In the genomic region with DNA sequence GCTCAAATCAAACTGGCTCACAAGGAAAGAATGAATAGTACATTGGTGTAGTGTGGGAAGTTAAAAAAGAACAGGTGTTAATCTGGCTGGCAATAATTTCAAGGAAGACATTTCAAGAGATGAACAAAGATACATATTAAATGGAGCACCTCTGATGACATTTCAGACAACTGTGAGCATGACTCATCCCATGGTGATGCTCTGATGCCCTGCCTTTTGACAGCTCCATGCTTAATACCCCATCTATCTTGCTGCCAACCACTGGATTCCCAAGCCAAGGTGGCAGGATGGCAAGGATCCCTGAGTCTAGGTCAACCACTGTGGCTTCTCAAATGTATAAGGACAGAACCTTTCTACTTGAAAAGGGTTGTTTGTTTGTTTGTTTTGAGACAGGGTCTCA, we compare ENCODE assay signal across 32 cellular contexts. TPM values are rescaled to one million over a fixed set of nuclear protein-coding genes. Genes with fewer than 3 reads are reported as not detected.
DNase-seq lines count a peak whose midpoint lies in the region; ATAC-seq and TF ChIP-seq lines count a peak whose summit lies in the region.
"Had no signal": no experiment of that assay in that cellular context is flagged by ENCODE, and none has a peak within 500 bp of the region (broad histone marks: within the 10 kb centered on the region; RNA-seq: fewer than 3 reads in every experiment).

No MANE protein-coding gene starts in this region.

- H3K27ac ChIP-seq in CD4-positive, alpha-beta T cell (ENCODE audit: low read depth, low read length): no peak overlapping the region
- H3K27ac ChIP-seq in tibial nerve: no peak overlapping the region
- H3K27ac ChIP-seq: body of pancreas, KMS-11, left ventricle myocardium inferior, neural progenitor cell, pancreas, right atrium auricular region, SJCRH30, spleen, transverse colon had no signal

- H3K36me3 ChIP-seq in tibial nerve (no peaks in the 10 kb centered on the region), MG63 (no peaks in the 10 kb centered on the region)
- H3K36me3 ChIP-seq: BE2C, neural progenitor cell, pancreas, right atrium auricular region, SJCRH30, spleen, transverse colon had no signal

- no peak for TF ChIP-seq CTCF in CD4-positive, alpha-beta T cell (IDR thresholded peaks at IDR 0.05)
- TF ChIP-seq CTCF in tibial nerve (IDR thresholded peaks at IDR 0.05): no peak

- no peaks in the 10 kb centered on the region for H3K9me3 Mint-ChIP-seq in CD4-positive, alpha-beta T cell
- H3K9me3 Mint-ChIP-seq in central memory CD8-positive, alpha-beta T cell: peaks cover 5% of the 10 kb centered on the region
- H3K9me3 Mint-ChIP-seq: activated CD4-positive, alpha-beta T cell treated with anti-CD3 and anti-CD28 coated beads, Interleukin-2, amount 10 ng/mL, durations not matched to agents 7 days and 5 days; activated T-cell treated with anti-CD3 and anti-CD28 coated beads, Interleukin-2, amount 50 U/mL, for 72 hours; neural progenitor cell had no signal

- no peaks in the 10 kb centered on the region for H3K27me3 Mint-ChIP-seq in CD4-positive, alpha-beta T cell
- H3K27me3 Mint-ChIP-seq in central memory CD8-positive, alpha-beta T cell: peaks cover 9% of the 10 kb centered on the region

- peaks cover 57% of the 10 kb centered on the region for H3K4me1 Mint-ChIP-seq in CD4-positive, alpha-beta T cell (ENCODE audit: low read depth)
- peaks cover 42% of the 10 kb centered on the region for H3K4me1 Mint-ChIP-seq in central memory CD8-positive, alpha-beta T cell
- H3K4me1 Mint-ChIP-seq: neural progenitor cell had no signal

- POLR2A ChIA-PET in CD4-positive, alpha-beta T cell (lab: Charles Lee): interaction anchor here (3.8 kb wide), 1 partner anchor 48 kb away, joined by 45 read pairs; no protein-coding TSS in a partner anchor

- intact Hi-C loops in CD4-positive, alpha-beta T cell (cut with DNase I, micrococcal nuclease): no loop called here

- peak overlapping the region; percentile 95 for H3K27ac Mint-ChIP-seq in CD4-positive, alpha-beta T cell
- peak overlapping the region; percentile 64 for H3K27ac Mint-ChIP-seq in central memory CD8-positive, alpha-beta T cell (ENCODE audit: low read depth)
- H3K27ac Mint-ChIP-seq: activated T-cell treated with anti-CD3 and anti-CD28 coated beads, Interleukin-2, amount 50 U/mL, for 72 hours; neural progenitor cell had no signal

- no peaks in the 10 kb centered on the region for H3K9me3 ChIP-seq in CD4-positive, alpha-beta T cell (ENCODE audit: control insufficient read depth, low read length)
- H3K9me3 ChIP-seq in tibial nerve (no peaks in the 10 kb centered on the region), MG63 (no peaks in the 10 kb centered on the region)
- H3K9me3 ChIP-seq: BE2C, body of pancreas, left ventricle myocardium inferior, pancreas, right atrium auricular region, SJCRH30, spleen, transverse colon had no signal

- H3K27me3 ChIP-seq in CD4-positive, alpha-beta T cell (ENCODE audit: control insufficient read depth, insufficient read depth, low read length): no peaks in the 10 kb centered on the region
- H3K27me3 ChIP-seq in tibial nerve: no peaks in the 10 kb centered on the region
- H3K27me3 ChIP-seq in MG63: no peaks in the 10 kb centered on the region
- H3K27me3 ChIP-seq: BE2C, body of pancreas, neural progenitor cell, pancreas, right atrium auricular region, SJCRH30, transverse colon had no signal

- no peak for ATAC-seq in CD4-positive, alpha-beta T cell (ENCODE audit: poor library complexity)
- ATAC-seq in central memory CD8-positive, alpha-beta T cell (replicated peaks; ENCODE audit: extremely low read depth, poor library complexity, severe bottlenecking): no peak
- ATAC-seq: activated T-cell treated with anti-CD3 and anti-CD28 coated beads, Interleukin-2, amount 50 U/mL, for 72 hours; body of pancreas; esophagus mucosa; pancreas had no signal

- peak; percentile 44 for DNase-seq in A172 (ENCODE audit: low spot score)
- DNase-seq in CD4-positive, alpha-beta T cell: no peak
- peak; percentile 35 for DNase-seq in M059J (ENCODE audit: low read depth)
- no peak for DNase-seq in central memory CD8-positive, alpha-beta T cell (ENCODE audit: low spot score in 2 of 2)
- no peak for DNase-seq in inferior parietal cortex (ENCODE audit: extremely low spot score)
- no peak for DNase-seq in tibial nerve (ENCODE audit: low spot score in 2 of 2)
- DNase-seq in MG63: no peak
- DNase-seq in NCI-H2196 treated with DMSO at 0.1 percent for 48 hours (lab: John Stamatoyannopoulos, UW; ENCODE audit: unreplicated experiment): no peak
- DNase-seq: ACHN; activated CD4-positive, alpha-beta T cell treated with anti-CD3 and anti-CD28 coated beads, Interleukin-2, amount 10 ng/mL, durations not matched to agents 7 days and 5 days; activated T-cell treated with anti-CD3 and anti-CD28 coated beads, Interleukin-2, amount 50 U/mL, for 72 hours; BE2C; body of pancreas; Calu3; cerebellar nuclear complex; dermis blood vessel endothelial cell; islet precursor cell; left ventricle myocardium inferior; mesendoderm; NCI-H146; NCI-H446; pancreas; SJCRH30; spleen; T1000; transverse colon had no signal

- CTCF ChIA-PET in CD4-positive, alpha-beta T cell (lab: Charles Lee): interaction anchor here (1.0 to 7.5 kb wide), 4 partner anchors 11 to 48 kb away, joined by 3 to 145 read pairs (median 34); no protein-coding TSS in a partner anchor

- H3K4me3 ChIP-seq in tibial nerve (no peak overlapping the region), MG63 (no peak overlapping the region)
- H3K4me3 ChIP-seq: body of pancreas, left ventricle myocardium inferior, neural progenitor cell, pancreas, right atrium auricular region, SJCRH30, spleen, transverse colon had no signal

- no peak for TF ChIP-seq POLR2A in tibial nerve (IDR thresholded peaks at IDR 0.05)

- H3K4me1 ChIP-seq in tibial nerve: peaks cover 0 to 11% (median 4%) of the 10 kb centered on the region in 4 donors
- H3K4me1 ChIP-seq: BE2C, body of pancreas, neural progenitor cell, pancreas, SJCRH30 had no signal

- H3K4me3 Mint-ChIP-seq in CD4-positive, alpha-beta T cell: no peak overlapping the region
- H3K4me3 Mint-ChIP-seq in central memory CD8-positive, alpha-beta T cell: no peak overlapping the region
- H3K4me3 Mint-ChIP-seq: activated CD4-positive, alpha-beta T cell treated with anti-CD3 and anti-CD28 coated beads, Interleukin-2, amount 10 ng/mL, durations not matched to agents 7 days and 5 days; neural progenitor cell had no signal

- H3K36me3 Mint-ChIP-seq in CD4-positive, alpha-beta T cell (ENCODE audit: low read depth): no peaks in the 10 kb centered on the region
- peaks cover 10% of the 10 kb centered on the region for H3K36me3 Mint-ChIP-seq in central memory CD8-positive, alpha-beta T cell (ENCODE audit: insufficient read depth)
- H3K36me3 Mint-ChIP-seq: neural progenitor cell had no signal

- no peak for TF ChIP-seq EP300 in tibial nerve (IDR thresholded peaks at IDR 0.05)

RNA-seq across cellular contexts. Expression of gene LRRC2, which starts 29.3 kb away (rescaled TPM):
- total RNA-seq in A172 (2014; rRNA removed; shearing (Covaris generic)): 0.07 TPM in 1 of 2 replicates, not detected in the other
- under 1 TPM; 0.59 to 0.91 TPM for total RNA-seq in CD4-positive, alpha-beta T cell
- 0.17 and 1.1 TPM in 2 replicates for total RNA-seq in M059J (2014; rRNA removed; shearing (Covaris generic))
- total RNA-seq in tibial nerve: 1 to 10 TPM in 1 of 4 donors, under 1 TPM in 2, not detected in 1; 0.59 to 1.5 (median 0.60) TPM
- total RNA-seq in MG63 (2014; rRNA removed; shearing (Covaris generic); ENCODE audit: low replicate concordance): 0.10 and 0.36 TPM in 2 replicates
- total RNA-seq: Calu3, SJCRH30 had no signal

RNA-seq across cellular contexts. Expression of gene RTP3, which starts 39.0 kb away (rescaled TPM):
- total RNA-seq in A172 (2014; rRNA removed; shearing (Covaris generic)): not detected in 2 replicates
- not detected for total RNA-seq in CD4-positive, alpha-beta T cell
- 0.20 and 0.81 TPM in 2 replicates for total RNA-seq in M059J (2014; rRNA removed; shearing (Covaris generic))
- total RNA-seq in tibial nerve: not detected
- total RNA-seq in MG63 (2014; rRNA removed; shearing (Covaris generic); ENCODE audit: low replicate concordance): not detected in 2 replicates
- total RNA-seq: activated CD4-positive, alpha-beta T cell treated with anti-CD3 and anti-CD28 coated beads, Interleukin-2, amount 10 ng/mL, durations not matched to agents 7 days and 5 days; activated T-cell treated with anti-CD3 and anti-CD28 coated beads, Interleukin-2, amount 50 U/mL, for 72 hours; body of pancreas; Calu3; Daoy; dermis blood vessel endothelial cell; esophagus mucosa; HT1080; left ventricle myocardium inferior; pancreas; right atrium auricular region; SJCRH30; spleen; transverse colon had no signal

Comparison
In these comparisons a context has a peak if more than half of its experiments do, and no peak if none do; other contexts are left out.
1. DNase-seq: peak in A172 (single experiment) and M059J (single experiment); none in CD4-positive, alpha-beta T cell (0 of 10), central memory CD8-positive, alpha-beta T cell (0 of 2), inferior parietal cortex (single experiment), tibial nerve (0 of 2), MG63 (single experiment) and NCI-H2196 treated with DMSO at 0.1 percent for 48 hours (single experiment).